ENCODE assay signal across 2 cellular contexts in the genomic region with DNA sequence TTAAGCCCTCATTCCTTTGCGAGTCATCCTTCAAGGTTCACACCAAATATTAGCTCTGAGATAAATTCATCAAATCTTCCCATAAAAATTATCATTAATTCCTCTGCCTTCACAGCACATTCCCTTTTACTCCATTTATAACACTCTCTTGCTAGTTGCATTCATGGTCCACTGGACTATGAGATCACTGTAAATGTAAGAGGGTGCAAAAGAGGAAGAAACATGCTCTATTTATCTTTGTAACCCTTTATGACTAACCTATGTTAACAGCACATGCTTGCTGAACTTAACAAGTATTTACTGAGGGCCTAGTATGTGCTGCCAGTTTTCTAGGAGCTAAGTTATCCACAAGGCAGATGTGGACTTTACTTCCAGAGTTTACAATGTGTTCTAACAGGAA.
A peak's percentile ranks its signal among the peaks of the same experiment; 100 is the strongest.
TF ChIP-seq lines count a peak whose summit lies in the region.

No MANE protein-coding gene starts in this region.

TF ChIP-seq in HepG2, 621 proteins besides CTCF, POLR2A, EP300 and RAD21 (continues in another document):
- TF ChIP-seq FOSL2 (CRISPR knock-in tag; IDR thresholded peaks at IDR 0.05) (peak; percentile 8; the same call in 1 of the 2 replicates), GATAD2A (CRISPR knock-in tag; IDR thresholded peaks at IDR 0.05) (0 out of 2 replicates have a peak, but pooled peaks have one; percentile 14), ZNF20 (CRISPR knock-in tag; IDR thresholded peaks at IDR 0.05) (no peak), ZNF652 (CRISPR knock-in tag; IDR thresholded peaks at IDR 0.05; ENCODE audit: borderline replicate concordance, low read depth) (peak; percentile 90), RARA (CRISPR knock-in tag; IDR thresholded peaks at IDR 0.05) (peak; percentile 36; the same call in 1 of the 2 replicates), ZKSCAN1 (IDR thresholded peaks at IDR 0.05; ENCODE audit: low read length) (peak; percentile 65; the same call in 1 of the 2 replicates), ZNF121 (CRISPR knock-in tag; IDR thresholded peaks at IDR 0.05) (no peak), ZNF7 (CRISPR knock-in tag; IDR thresholded peaks at IDR 0.05) (peak; percentile 42; the same call in 1 of the 2 replicates), MED8 (CRISPR knock-in tag; IDR thresholded peaks at IDR 0.05; ENCODE audit: insufficient replicate concordance) (no peak), MXI1 (IDR thresholded peaks at IDR 0.05; ENCODE audit: borderline replicate concordance, low read depth, low read length) (peak; percentile 37; the same call in 1 of the 3 replicates), ZSCAN9 (CRISPR knock-in tag; IDR thresholded peaks at IDR 0.05; ENCODE audit: borderline replicate concordance) (no peak), SAP130 (CRISPR knock-in tag; IDR thresholded peaks at IDR 0.05; ENCODE audit: low read depth) (0 out of 2 replicates have a peak, but pooled peaks have one; percentile 42), FOXA3 (CRISPR knock-in tag; IDR thresholded peaks at IDR 0.05) (peak; percentile 57), FOXP1 (IDR thresholded peaks at IDR 0.05) (no peak), FOXP1 (CRISPR knock-in tag; IDR thresholded peaks at IDR 0.05) (0 out of 2 replicates have a peak, but pooled peaks have one; percentile 18), ZFP62 (CRISPR knock-in tag; IDR thresholded peaks at IDR 0.05) (no peak), FOXA1 (IDR thresholded peaks at IDR 0.05) (peak; percentile 62; the same call in 1 of the 2 replicates), FOXA1 (CRISPR knock-in tag; IDR thresholded peaks at IDR 0.05) (no peak; the same call in 1 of the 2 replicates), ELF3 (CRISPR knock-in tag; IDR thresholded peaks at IDR 0.05) (peak; percentile 78; the same call in 1 of the 2 replicates)
- TF ChIP-seq, protein P1, sequence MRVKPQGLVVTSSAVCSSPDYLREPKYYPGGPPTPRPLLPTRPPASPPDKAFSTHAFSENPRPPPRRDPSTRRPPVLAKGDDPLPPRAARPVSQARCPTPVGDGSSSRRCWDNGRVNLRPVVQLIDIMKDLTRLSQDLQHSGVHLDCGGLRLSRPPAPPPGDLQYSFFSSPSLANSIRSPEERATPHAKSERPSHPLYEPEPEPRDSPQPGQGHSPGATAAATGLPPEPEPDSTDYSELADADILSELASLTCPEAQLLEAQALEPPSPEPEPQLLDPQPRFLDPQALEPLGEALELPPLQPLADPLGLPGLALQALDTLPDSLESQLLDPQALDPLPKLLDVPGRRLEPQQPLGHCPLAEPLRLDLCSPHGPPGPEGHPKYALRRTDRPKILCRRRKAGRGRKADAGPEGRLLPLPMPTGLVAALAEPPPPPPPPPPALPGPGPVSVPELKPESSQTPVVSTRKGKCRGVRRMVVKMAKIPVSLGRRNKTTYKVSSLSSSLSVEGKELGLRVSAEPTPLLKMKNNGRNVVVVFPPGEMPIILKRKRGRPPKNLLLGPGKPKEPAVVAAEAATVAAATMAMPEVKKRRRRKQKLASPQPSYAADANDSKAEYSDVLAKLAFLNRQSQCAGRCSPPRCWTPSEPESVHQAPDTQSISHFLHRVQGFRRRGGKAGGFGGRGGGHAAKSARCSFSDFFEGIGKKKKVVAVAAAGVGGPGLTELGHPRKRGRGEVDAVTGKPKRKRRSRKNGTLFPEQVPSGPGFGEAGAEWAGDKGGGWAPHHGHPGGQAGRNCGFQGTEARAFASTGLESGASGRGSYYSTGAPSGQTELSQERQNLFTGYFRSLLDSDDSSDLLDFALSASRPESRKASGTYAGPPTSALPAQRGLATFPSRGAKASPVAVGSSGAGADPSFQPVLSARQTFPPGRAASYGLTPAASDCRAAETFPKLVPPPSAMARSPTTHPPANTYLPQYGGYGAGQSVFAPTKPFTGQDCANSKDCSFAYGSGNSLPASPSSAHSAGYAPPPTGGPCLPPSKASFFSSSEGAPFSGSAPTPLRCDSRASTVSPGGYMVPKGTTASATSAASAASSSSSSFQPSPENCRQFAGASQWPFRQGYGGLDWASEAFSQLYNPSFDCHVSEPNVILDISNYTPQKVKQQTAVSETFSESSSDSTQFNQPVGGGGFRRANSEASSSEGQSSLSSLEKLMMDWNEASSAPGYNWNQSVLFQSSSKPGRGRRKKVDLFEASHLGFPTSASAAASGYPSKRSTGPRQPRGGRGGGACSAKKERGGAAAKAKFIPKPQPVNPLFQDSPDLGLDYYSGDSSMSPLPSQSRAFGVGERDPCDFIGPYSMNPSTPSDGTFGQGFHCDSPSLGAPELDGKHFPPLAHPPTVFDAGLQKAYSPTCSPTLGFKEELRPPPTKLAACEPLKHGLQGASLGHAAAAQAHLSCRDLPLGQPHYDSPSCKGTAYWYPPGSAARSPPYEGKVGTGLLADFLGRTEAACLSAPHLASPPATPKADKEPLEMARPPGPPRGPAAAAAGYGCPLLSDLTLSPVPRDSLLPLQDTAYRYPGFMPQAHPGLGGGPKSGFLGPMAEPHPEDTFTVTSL (CRISPR knock-in tag; IDR thresholded peaks at IDR 0.05; ENCODE audit: borderline replicate concordance) = peak; percentile 67; the same call in 1 of the 2 replicates
- TF ChIP-seq, protein P2, sequence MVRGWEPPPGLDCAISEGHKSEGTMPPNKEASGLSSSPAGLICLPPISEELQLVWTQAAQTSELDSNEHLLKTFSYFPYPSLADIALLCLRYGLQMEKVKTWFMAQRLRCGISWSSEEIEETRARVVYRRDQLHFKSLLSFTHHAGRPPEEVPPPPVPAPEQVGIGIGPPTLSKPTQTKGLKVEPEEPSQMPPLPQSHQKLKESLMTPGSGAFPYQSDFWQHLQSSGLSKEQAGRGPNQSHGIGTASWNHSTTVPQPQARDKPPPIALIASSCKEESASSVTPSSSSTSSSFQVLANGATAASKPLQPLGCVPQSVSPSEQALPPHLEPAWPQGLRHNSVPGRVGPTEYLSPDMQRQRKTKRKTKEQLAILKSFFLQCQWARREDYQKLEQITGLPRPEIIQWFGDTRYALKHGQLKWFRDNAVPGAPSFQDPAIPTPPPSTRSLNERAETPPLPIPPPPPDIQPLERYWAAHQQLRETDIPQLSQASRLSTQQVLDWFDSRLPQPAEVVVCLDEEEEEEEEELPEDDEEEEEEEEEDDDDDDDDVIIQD (CRISPR knock-in tag; IDR thresholded peaks at IDR 0.05; ENCODE audit: low read depth) = peak; percentile 93; the same call in 1 of the 2 replicates

TF ChIP-seq in WTC11, 78 proteins besides CTCF, POLR2A, EP300 and RAD21:
- TF ChIP-seq ZNF671 (CRISPR knock-in tag; IDR thresholded peaks at IDR 0.05) (no peak), ZBTB21 (CRISPR knock-in tag; IDR thresholded peaks at IDR 0.05; ENCODE audit: borderline replicate concordance) (no peak), ZNF423 (CRISPR knock-in tag; IDR thresholded peaks at IDR 0.05) (no peak), TEAD1 (CRISPR knock-in tag; IDR thresholded peaks at IDR 0.05) (no peak), SMAD4 (CRISPR knock-in tag; IDR thresholded peaks at IDR 0.05) (no peak), ZNF396 (CRISPR knock-in tag; IDR thresholded peaks at IDR 0.05; ENCODE audit: borderline replicate concordance) (no peak)
- TF ChIP-seq, protein P3, sequence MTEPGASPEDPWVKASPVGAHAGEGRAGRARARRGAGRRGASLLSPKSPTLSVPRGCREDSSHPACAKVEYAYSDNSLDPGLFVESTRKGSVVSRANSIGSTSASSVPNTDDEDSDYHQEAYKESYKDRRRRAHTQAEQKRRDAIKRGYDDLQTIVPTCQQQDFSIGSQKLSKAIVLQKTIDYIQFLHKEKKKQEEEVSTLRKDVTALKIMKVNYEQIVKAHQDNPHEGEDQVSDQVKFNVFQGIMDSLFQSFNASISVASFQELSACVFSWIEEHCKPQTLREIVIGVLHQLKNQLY (CRISPR knock-in tag; IDR thresholded peaks at IDR 0.05) = no peak
- TF ChIP-seq, protein P4, sequence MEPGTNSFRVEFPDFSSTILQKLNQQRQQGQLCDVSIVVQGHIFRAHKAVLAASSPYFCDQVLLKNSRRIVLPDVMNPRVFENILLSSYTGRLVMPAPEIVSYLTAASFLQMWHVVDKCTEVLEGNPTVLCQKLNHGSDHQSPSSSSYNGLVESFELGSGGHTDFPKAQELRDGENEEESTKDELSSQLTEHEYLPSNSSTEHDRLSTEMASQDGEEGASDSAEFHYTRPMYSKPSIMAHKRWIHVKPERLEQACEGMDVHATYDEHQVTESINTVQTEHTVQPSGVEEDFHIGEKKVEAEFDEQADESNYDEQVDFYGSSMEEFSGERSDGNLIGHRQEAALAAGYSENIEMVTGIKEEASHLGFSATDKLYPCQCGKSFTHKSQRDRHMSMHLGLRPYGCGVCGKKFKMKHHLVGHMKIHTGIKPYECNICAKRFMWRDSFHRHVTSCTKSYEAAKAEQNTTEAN (CRISPR knock-in tag; IDR thresholded peaks at IDR 0.05) = no peak
- TF ChIP-seq, protein P5, sequence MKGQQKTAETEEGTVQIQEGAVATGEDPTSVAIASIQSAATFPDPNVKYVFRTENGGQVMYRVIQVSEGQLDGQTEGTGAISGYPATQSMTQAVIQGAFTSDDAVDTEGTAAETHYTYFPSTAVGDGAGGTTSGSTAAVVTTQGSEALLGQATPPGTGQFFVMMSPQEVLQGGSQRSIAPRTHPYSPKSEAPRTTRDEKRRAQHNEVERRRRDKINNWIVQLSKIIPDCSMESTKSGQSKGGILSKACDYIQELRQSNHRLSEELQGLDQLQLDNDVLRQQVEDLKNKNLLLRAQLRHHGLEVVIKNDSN (CRISPR knock-in tag; IDR thresholded peaks at IDR 0.05) = no peak
